In the genomic region with DNA sequence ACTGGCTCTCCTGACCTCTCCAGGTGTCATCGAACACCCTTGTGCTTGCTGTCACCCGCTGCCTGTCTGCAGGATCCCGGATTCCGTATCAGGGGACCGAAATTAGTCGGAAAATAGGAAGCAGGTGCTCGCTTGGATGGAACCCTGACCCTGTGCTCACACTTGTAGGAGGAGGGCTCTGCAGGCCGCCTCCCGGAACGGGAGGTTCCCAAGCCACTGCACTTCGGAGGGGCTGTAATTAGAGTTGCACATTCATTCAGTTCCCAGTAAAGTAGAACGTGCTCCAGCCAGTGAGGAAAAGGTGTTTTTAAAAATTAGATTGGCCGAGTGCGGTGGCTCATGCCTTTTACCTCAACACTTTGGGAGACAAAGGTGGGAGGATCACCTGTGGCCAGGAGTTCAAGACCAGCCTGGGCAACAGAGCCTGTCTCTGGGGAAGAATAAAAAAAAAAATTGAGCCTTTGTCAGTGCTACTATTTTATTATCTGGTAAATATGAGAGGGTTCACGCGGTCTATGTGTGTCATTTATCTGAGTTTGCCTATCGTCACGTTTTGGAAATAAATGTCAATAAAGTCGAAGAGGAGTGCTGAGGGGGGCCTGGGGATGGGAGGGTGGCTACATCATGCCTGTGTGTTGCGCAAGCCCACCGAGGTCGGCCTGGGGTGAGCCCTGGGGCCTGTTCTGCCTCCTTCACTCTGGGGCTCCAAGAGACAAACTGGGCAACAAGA, we compare ENCODE assay signal across 8 cellular contexts. TPM values are rescaled to one million over a fixed set of nuclear protein-coding genes. Genes with fewer than 3 reads are reported as not detected.
DNase-seq lines count a peak whose midpoint lies in the region; ATAC-seq and TF ChIP-seq lines count a peak whose summit lies in the region.

No MANE protein-coding gene starts in this region.

- peak overlapping the region; percentile 99 for H3K4me3 Mint-ChIP-seq in activated naive CD4-positive, alpha-beta T cell treated with anti-CD3 and anti-CD28 coated beads, Interleukin-2, amount 10 ng/mL, durations not matched to agents 7 days and 5 days

- peak; percentile 41 for ATAC-seq in Right ventricle myocardium superior (ENCODE audit: poor library complexity)
- ATAC-seq in GM18520 (IDR thresholded peaks at IDR 0.05; ENCODE audit: unreplicated experiment), result no peak
- ATAC-seq in GM18907 (IDR thresholded peaks at IDR 0.05; ENCODE audit: unreplicated experiment), result no peak

- peaks cover 0 to 17% (median 3%) of the 10 kb centered on the region in 4 donors for H3K4me1 ChIP-seq in Peyer's patch

- no peaks in the 10 kb centered on the region for H3K27me3 Mint-ChIP-seq in activated naive CD4-positive, alpha-beta T cell treated with anti-CD3 and anti-CD28 coated beads, Interleukin-2, amount 10 ng/mL, durations not matched to agents 7 days and 5 days

- H3K9me3 Mint-ChIP-seq in activated naive CD4-positive, alpha-beta T cell treated with anti-CD3 and anti-CD28 coated beads, Interleukin-2, amount 10 ng/mL, durations not matched to agents 7 days and 5 days, result no peaks in the 10 kb centered on the region

- peak; percentile 27 for DNase-seq in DMS153 treated with DMSO at 0.1 percent for 48 hours (lab: John Stamatoyannopoulos, UW; ENCODE audit: unreplicated experiment)
- peak; percentile 84 to 88 for DNase-seq in Kasumi-1 (lab: John Stamatoyannopoulos, UW)
- DNase-seq in Peyer's patch, result peak; percentile 48 to 81 (median 76)
- peak; percentile 71 for DNase-seq in activated naive CD4-positive, alpha-beta T cell treated with anti-CD3 and anti-CD28 coated beads, Interleukin-2, amount 10 ng/mL, durations not matched to agents 7 days and 5 days
- DNase-seq in Right ventricle myocardium superior, result peak; percentile 70
- DNase-seq in renal cortical epithelial cell (ENCODE audit: low read depth), result peak; percentile 75

- H3K4me1 Mint-ChIP-seq in activated naive CD4-positive, alpha-beta T cell treated with anti-CD3 and anti-CD28 coated beads, Interleukin-2, amount 10 ng/mL, durations not matched to agents 7 days and 5 days, result peaks cover 49% of the 10 kb centered on the region

- no peak for TF ChIP-seq CTCF in Peyer's patch (IDR thresholded peaks at IDR 0.05)

- intact Hi-C loops in Right ventricle myocardium superior (cut with DNase I), result no loop called here

- CTCF ChIA-PET in activated naive CD4-positive, alpha-beta T cell treated with anti-CD3 and anti-CD28 coated beads, Interleukin-2, amount 10 ng/mL, durations not matched to agents 7 days and 5 days (lab: Charles Lee), result interaction anchor here (2.4 kb wide), 1 partner anchor 14 kb away, joined by 17 read pairs; no protein-coding TSS in a partner anchor

- H3K36me3 Mint-ChIP-seq in activated naive CD4-positive, alpha-beta T cell treated with anti-CD3 and anti-CD28 coated beads, Interleukin-2, amount 10 ng/mL, durations not matched to agents 7 days and 5 days, result peaks cover 33% of the 10 kb centered on the region

- H3K4me3 ChIP-seq in Peyer's patch, result peak overlapping the region; percentile 92 to 100 (median 98)

- H3K27ac Mint-ChIP-seq in activated naive CD4-positive, alpha-beta T cell treated with anti-CD3 and anti-CD28 coated beads, Interleukin-2, amount 10 ng/mL, durations not matched to agents 7 days and 5 days, result peak overlapping the region; percentile 98

- H3K36me3 ChIP-seq in Peyer's patch, result no peaks in the 10 kb centered on the region

- H3K9me3 ChIP-seq in Peyer's patch, result no peaks in the 10 kb centered on the region

- peak overlapping the region; percentile 96 to 99 (median 98) for H3K27ac ChIP-seq in Peyer's patch

- H3K27me3 ChIP-seq in Peyer's patch, result no peaks in the 10 kb centered on the region

- peak in 1 of 2 donors; percentile 44 for TF ChIP-seq POLR2A in Peyer's patch (IDR thresholded peaks at IDR 0.05)

RNA-seq across cellular contexts. Expression of gene GMEB2, which starts 1.5 kb away (rescaled TPM):
- 10 to 100 TPM; 13.8 to 24.5 (median 17.1) TPM for total RNA-seq in Peyer's patch
- total RNA-seq in Right ventricle myocardium superior, result 5.5 TPM
- total RNA-seq in renal cortical epithelial cell, result 12.9 and 17.2 TPM in 2 replicates

RNA-seq across cellular contexts. Expression of gene STMN3, which starts 24.8 kb away (rescaled TPM):
- total RNA-seq in Peyer's patch, result 10 to 100 TPM in 1 of 4 donors, 1 to 10 TPM in 3; 3.4 to 23.1 (median 5.6) TPM
- total RNA-seq in Right ventricle myocardium superior, result 4.3 TPM
- 17.9 and 30.9 TPM in 2 replicates for total RNA-seq in renal cortical epithelial cell

RNA-seq across cellular contexts. Expression of gene RTEL1, which starts 29.7 kb away (rescaled TPM):
- total RNA-seq in Peyer's patch (10 to 100 TPM; 25.6 to 61.1 (median 30.2) TPM), Right ventricle myocardium superior (7.3 TPM), renal cortical epithelial cell (5.6 and 8.0 TPM in 2 replicates)

RNA-seq across cellular contexts. Expression of gene HELZ2, which starts 54.4 kb away (rescaled TPM):
- total RNA-seq in Peyer's patch, result 10 to 100 TPM; 32.2 to 42.0 (median 38.4) TPM
- total RNA-seq in Right ventricle myocardium superior, result 9.7 TPM
- 55.4 and 67.4 TPM in 2 replicates for total RNA-seq in renal cortical epithelial cell

Comparison
In these comparisons a context has a peak if more than half of its experiments do, and no peak if none do; other contexts are left out.
1. DNase-seq: peak in every context shown above with its lines; median percentile 86 in Kasumi-1; 76 in Peyer's patch; 75 in renal cortical epithelial cell; 71 in activated naive CD4-positive, alpha-beta T cell treated with anti-CD3 and anti-CD28 coated beads, Interleukin-2, amount 10 ng/mL, durations not matched to agents 7 days and 5 days; 70 in Right ventricle myocardium superior; 27 in DMS153 treated with DMSO at 0.1 percent for 48 hours.